ENCODE assay signal across 29 cellular contexts in the genomic region with DNA sequence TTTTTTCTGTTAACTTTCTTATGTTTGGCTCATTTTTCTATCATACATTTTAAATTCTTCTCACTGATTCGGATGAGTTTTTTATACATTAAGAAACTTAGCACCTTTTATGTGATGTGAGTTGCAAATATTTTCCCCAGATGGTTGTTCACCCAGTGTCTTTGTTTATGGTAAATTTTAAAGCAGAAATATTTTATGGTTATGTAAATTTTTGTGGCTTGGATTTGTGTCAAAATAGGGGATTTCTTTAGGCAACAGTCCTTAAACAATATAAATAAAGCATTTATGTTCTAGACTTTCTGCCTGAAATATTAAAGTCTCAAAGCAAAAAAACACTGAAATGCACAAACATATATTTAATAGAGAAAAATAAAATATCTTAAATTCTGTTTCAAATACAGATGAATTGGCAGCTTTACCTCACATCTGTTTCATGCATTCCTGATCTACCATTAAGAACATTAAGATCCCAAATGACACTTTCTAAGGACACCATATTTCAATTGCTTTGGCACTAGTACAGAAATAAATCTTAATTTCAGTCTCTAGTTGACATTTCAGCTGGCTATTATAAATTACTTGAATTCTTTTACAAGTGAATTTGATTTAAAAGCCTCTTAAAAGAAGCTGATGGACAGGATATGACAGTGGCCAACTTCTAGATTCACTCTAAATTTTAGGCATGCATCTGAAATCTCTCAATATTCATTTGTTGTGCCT.
"Had no signal": no experiment of that assay in that cellular context is flagged by ENCODE, and none has a peak within 500 bp of the region (broad histone marks: within the 10 kb centered on the region; RNA-seq: fewer than 3 reads in every experiment).

No MANE protein-coding gene starts in this region.

- H3K27me3 ChIP-seq: body of pancreas, colonic mucosa, esophagus muscularis mucosa, gastroesophageal sphincter had no signal

- H3K4me3 ChIP-seq: body of pancreas, colonic mucosa, esophagus muscularis mucosa, gastroesophageal sphincter, heart right ventricle had no signal

- H3K36me3 ChIP-seq: colonic mucosa, esophagus muscularis mucosa, gastroesophageal sphincter, heart right ventricle, WERI-Rb-1 had no signal

- ATAC-seq: activated CD4-positive, CD25-positive, alpha-beta regulatory T cell treated with anti-CD3 and anti-CD28 coated beads, Interleukin-2, amount 50 U/mL, for 24 hours; activated CD8-positive, alpha-beta T cell treated with anti-CD3 and anti-CD28 coated beads for 36 hours; activated T-cell treated with anti-CD3 and anti-CD28 coated beads, Interleukin-2, amount 50 U/mL, for 4 hours; activated T-helper 17 cell treated with anti-CD3 and anti-CD28 coated beads, Interleukin-2, amount 50 U/mL, for 72 hours; body of pancreas; gastroesophageal sphincter; heart right ventricle; T-helper 17 cell had no signal

- H3K27ac ChIP-seq: body of pancreas, colonic mucosa, esophagus muscularis mucosa, gastroesophageal sphincter, heart right ventricle, WERI-Rb-1 had no signal

- DNase-seq: activated B cell treated with CpG ODN at 0.5 μM for 24 hours; activated CD4-positive, alpha-beta T cell treated with anti-CD3 and anti-CD28 coated beads for 48 hours; activated CD4-positive, alpha-beta T cell treated with anti-CD3 and anti-CD28 coated beads, Interleukin-2, amount 50 U/mL, for 1 hour; activated CD4-positive, alpha-beta T cell treated with anti-CD3 and anti-CD28 coated beads, Interleukin-2, amount 50 U/mL, for 48 hours; activated CD8-positive, alpha-beta memory T cell treated with anti-CD3 and anti-CD28 coated beads for 24 hours; activated CD8-positive, alpha-beta T cell treated with anti-CD3 and anti-CD28 coated beads for 36 hours; activated effector memory CD4-positive, alpha-beta T cell treated with Interleukin-2 at 50 U/mL for 16 hours; activated gamma-delta T cell treated with Interleukin-2 at 50 U/mL for 16 hours; activated naive CD4-positive, alpha-beta T cell treated with anti-CD3 and anti-CD28 coated beads, Interleukin-2, amount 50 U/mL, for 16 hours; activated naive CD4-positive, alpha-beta T cell treated with Interleukin-2 at 50 U/mL for 16 hours; activated T-cell treated with anti-CD3 and anti-CD28 coated beads, Interleukin-2, amount 50 U/mL, for 4 hours; amniotic stem cell; anterior cingulate cortex; body of pancreas; caudate nucleus; colonic mucosa; effector memory CD4-positive, alpha-beta T cell; endodermal cell; erythroblast; foreskin melanocyte; heart right ventricle; T-helper 1 cell; T-helper 17 cell; T1000; WERI-Rb-1 had no signal

- H3K9me3 ChIP-seq: body of pancreas, colonic mucosa, esophagus muscularis mucosa, gastroesophageal sphincter, heart right ventricle had no signal

- H3K4me1 ChIP-seq: body of pancreas, colonic mucosa, esophagus muscularis mucosa, gastroesophageal sphincter, heart right ventricle had no signal
